In genomic region chr17:28572294-28573099, GRCh38 we compare ENCODE assay signal across 9 cellular contexts. TPM values are rescaled to one million over a fixed set of nuclear protein-coding genes. Genes with fewer than 3 reads are reported as not detected.
DNase-seq lines count a peak whose midpoint lies in the region; TF ChIP-seq lines count a peak whose summit lies in the region.
"Had no signal": no experiment of that assay in that cellular context is flagged by ENCODE, and none has a peak within 500 bp of the region (broad histone marks: within the 10 kb centered on the region; RNA-seq: fewer than 3 reads in every experiment).

No MANE protein-coding gene starts in this region.

- H3K27ac Mint-ChIP-seq in glutamatergic neuron (ENCODE audit: unreplicated experiment) = no peak overlapping the region

- H3K9me3 ChIP-seq in HAP-1 = no peaks in the 10 kb centered on the region
- no peaks in the 10 kb centered on the region for H3K9me3 ChIP-seq in SJCRH30 (replicated peaks)
- no peaks in the 10 kb centered on the region for H3K9me3 ChIP-seq in skeletal muscle satellite cell (replicated peaks; ENCODE audit: low read length)

- no peaks in the 10 kb centered on the region for H3K36me3 Mint-ChIP-seq in glutamatergic neuron (ENCODE audit: unreplicated experiment)

- peak overlapping the region; percentile 99 for H3K4me3 Mint-ChIP-seq in glutamatergic neuron (ENCODE audit: unreplicated experiment)

- H3K27ac ChIP-seq in SJCRH30 = no peak overlapping the region

- in situ Hi-C loops in HAP-1 (cut with MboI; ENCODE audit: low sequenced_read_pairs) = loop anchor here (10.0 kb wide), 1 partner anchor 58 kb away; no protein-coding TSS in a partner anchor

- no peak overlapping the region for H3K9ac ChIP-seq in skeletal muscle satellite cell (ENCODE audit: low read depth, low read length)

- TF ChIP-seq CTCF in glutamatergic neuron (IDR thresholded peaks at IDR 0.05; ENCODE audit: partially characterized antibody, unreplicated experiment) (no peak), GM20000 (IDR thresholded peaks at IDR 0.05; ENCODE audit: extremely low read depth, missing control alignments) (no peak)

- peaks cover 14% of the 10 kb centered on the region for H3K4me1 ChIP-seq in HAP-1
- H3K4me1 ChIP-seq in SJCRH30 = peaks cover 5% of the 10 kb centered on the region; the same call in 1 of the 2 replicates
- H3K4me1 ChIP-seq in skeletal muscle satellite cell (ENCODE audit: control insufficient read depth, insufficient read depth, low read length) = peaks cover 30% of the 10 kb centered on the region

- peaks cover 6% of the 10 kb centered on the region for H3K4me1 Mint-ChIP-seq in glutamatergic neuron (ENCODE audit: low read depth, unreplicated experiment)

- peak overlapping the region; percentile 96 for H3K4me3 ChIP-seq in HAP-1
- peak overlapping the region; percentile 84 for H3K4me3 ChIP-seq in SJCRH30
- H3K4me3 ChIP-seq in skeletal muscle satellite cell (ENCODE audit: low read length) = peak overlapping the region; percentile 93

- H3K36me3 ChIP-seq in HAP-1 (replicated peaks) (peaks cover 14% of the 10 kb centered on the region), SJCRH30 (peaks cover 8% of the 10 kb centered on the region), skeletal muscle satellite cell (ENCODE audit: insufficient read depth, low read length) (peaks cover 14% of the 10 kb centered on the region)

- no peaks in the 10 kb centered on the region for H3K27me3 ChIP-seq in HAP-1 (ENCODE audit: low read depth)
- no peaks in the 10 kb centered on the region for H3K27me3 ChIP-seq in SJCRH30
- H3K27me3 ChIP-seq in skeletal muscle satellite cell (ENCODE audit: control insufficient read depth, insufficient read depth, low read length) = no peaks in the 10 kb centered on the region

- DNase-seq in HAP-1 (ENCODE audit: low spot score in 2 of 2) (no peak), SJCRH30 (no peak), glutamatergic neuron (no peak), GM20000 (ENCODE audit: low spot score) (no peak), HK-2 (ENCODE audit: unreplicated experiment) (no peak), NCI-H146 (lab: John Stamatoyannopoulos, UW) (no peak)
- DNase-seq in effector CD8-positive, alpha-beta T cell (lab: John Stamatoyannopoulos, UW) = no peak
- DNase-seq: SHP77 had no signal

- H3K27me3 Mint-ChIP-seq in glutamatergic neuron (ENCODE audit: unreplicated experiment) = peaks cover 4% of the 10 kb centered on the region

- peaks cover 10% of the 10 kb centered on the region for H3K9me3 Mint-ChIP-seq in glutamatergic neuron (ENCODE audit: unreplicated experiment)

- peak overlapping the region; percentile 90 for H3K4me2 ChIP-seq in skeletal muscle satellite cell (ENCODE audit: low read length)

RNA-seq across cellular contexts. Expression of gene PIGS, which starts 1.2 kb away (rescaled TPM):
- 38.0 and 41.8 TPM in 2 replicates for total RNA-seq in SJCRH30 (2014; rRNA removed; shearing (Covaris generic))
- total RNA-seq in glutamatergic neuron (ENCODE audit: unreplicated experiment) = 63.1 TPM
- total RNA-seq in skeletal muscle satellite cell (2012; rRNA removed) = 38.7 and 40.8 TPM in 2 replicates

RNA-seq across cellular contexts. Expression of gene ALDOC, which starts 4.2 kb away (rescaled TPM):
- 0.18 and 0.47 TPM in 2 replicates for total RNA-seq in SJCRH30 (2014; rRNA removed; shearing (Covaris generic))
- total RNA-seq in glutamatergic neuron (ENCODE audit: unreplicated experiment) = 50.9 TPM
- total RNA-seq in skeletal muscle satellite cell (2012; rRNA removed) = 20.5 and 38.5 TPM in 2 replicates

RNA-seq across cellular contexts. Expression of gene UNC119, which starts 20.1 kb away (rescaled TPM):
- total RNA-seq in SJCRH30 (2014; rRNA removed; shearing (Covaris generic)) = 53.7 and 58.7 TPM in 2 replicates
- total RNA-seq in glutamatergic neuron (ENCODE audit: unreplicated experiment) = 57.2 TPM
- total RNA-seq in skeletal muscle satellite cell (2012; rRNA removed) = 14.4 and 27.1 TPM in 2 replicates

RNA-seq across cellular contexts. Expression of gene SPAG5, which starts 26.3 kb away (rescaled TPM):
- 131 and 147 TPM in 2 replicates for total RNA-seq in SJCRH30 (2014; rRNA removed; shearing (Covaris generic))
- total RNA-seq in glutamatergic neuron (ENCODE audit: unreplicated experiment) = 31.5 TPM
- total RNA-seq in skeletal muscle satellite cell (2012; rRNA removed) = 22.1 and 35.8 TPM in 2 replicates

RNA-seq across cellular contexts. Expression of gene RSKR, which starts 41.5 kb away (rescaled TPM):
- total RNA-seq in SJCRH30 (2014; rRNA removed; shearing (Covaris generic)) = 16.1 and 19.9 TPM in 2 replicates
- total RNA-seq in glutamatergic neuron (ENCODE audit: unreplicated experiment) = 44.5 TPM
- 6.3 and 8.6 TPM in 2 replicates for total RNA-seq in skeletal muscle satellite cell (2012; rRNA removed)

Comparison
In these comparisons a context has a peak if more than half of its experiments do, and no peak if none do; other contexts are left out.
1. RNA of gene ALDOC, which starts 4.2 kb away (total RNA-seq): 50.9 TPM in glutamatergic neuron (single experiment); 0.18 to 0.47 TPM in SJCRH30; every median in the first group is over 10 times any median in the second.
2. Peak in every context shown above with its lines, with median percentiles within 50 percentile points of each other: H3K4me3 ChIP-seq.